ENCODE assay signal across 14 cellular contexts in genomic region chr12:12661086-12661485, GRCh38. TPM values are rescaled to one million over a fixed set of nuclear protein-coding genes. Genes with fewer than 3 reads are reported as not detected.
DNase-seq lines count a peak whose midpoint lies in the region; ATAC-seq and TF ChIP-seq lines count a peak whose summit lies in the region.
"Had no signal": no experiment of that assay in that cellular context is flagged by ENCODE, and none has a peak within 500 bp of the region (broad histone marks: within the 10 kb centered on the region; RNA-seq: fewer than 3 reads in every experiment).

No MANE protein-coding gene starts in this region.

- H3K9ac ChIP-seq in skeletal muscle satellite cell (ENCODE audit: low read depth, low read length) = no peak overlapping the region

- peaks cover 3% of the 10 kb centered on the region; the same call in 1 of the 2 replicates for H3F3A ChIP-seq in GM23338 (replicated peaks; ENCODE audit: low read depth)

- peaks cover 21% of the 10 kb centered on the region for H3K36me3 Mint-ChIP-seq in GM23338 (ENCODE audit: low read depth)

- peak overlapping the region; percentile 11; the same call in 1 of the 3 replicates for H3K4me3 Mint-ChIP-seq in GM23338
- H3K4me3 Mint-ChIP-seq: activated naive CD8-positive, alpha-beta T cell treated with anti-CD3 and anti-CD28 coated beads, Interleukin-2, amount 10 ng/mL, durations not matched to agents 7 days and 5 days had no signal

- no peaks in the 10 kb centered on the region for H3K79me2 ChIP-seq in GM23338 (replicated peaks; ENCODE audit: insufficient read depth)

- DNase-seq in GM23338 (ENCODE audit: low spot score) (no peak), fibroblast of gingiva (ENCODE audit: low read depth) (peak; percentile 89), hypothalamus (lab: John Stamatoyannopoulos, UW) (no peak)
- DNase-seq: activated naive CD8-positive, alpha-beta T cell treated with anti-CD3 and anti-CD28 coated beads, Interleukin-2, amount 10 ng/mL, durations not matched to agents 7 days and 5 days; Calu3; left colon had no signal

- no peaks in the 10 kb centered on the region; the same call in 1 of the 2 replicates for H3K9me2 ChIP-seq in GM23338 (ENCODE audit: insufficient read depth)

- H3K4me1 Mint-ChIP-seq in GM23338 = peaks cover 54% of the 10 kb centered on the region

- H3K36me3 ChIP-seq in GM23338 (ENCODE audit: insufficient read depth) = 0 out of 2 replicates have a peak, but pooled peaks cover 4% of the 10 kb centered on the region
- H3K36me3 ChIP-seq in skeletal muscle satellite cell (ENCODE audit: insufficient read depth, low read length) = no peaks in the 10 kb centered on the region
- H3K36me3 ChIP-seq: neutrophil, suprapubic skin had no signal

- H2AFZ ChIP-seq in GM23338 = no peak overlapping the region

- ATAC-seq in GM23338 (no peak), SK-N-SH treated with all-trans-retinoic acid at 6 μM for 48 hours (peak; percentile 72), GM19452 (IDR thresholded peaks at IDR 0.05; ENCODE audit: unreplicated experiment) (no peak), HG03439 (IDR thresholded peaks at IDR 0.05; ENCODE audit: unreplicated experiment) (no peak), HG03457 (IDR thresholded peaks at IDR 0.05; ENCODE audit: unreplicated experiment) (no peak)
- ATAC-seq: left colon had no signal

- H3K27me3 Mint-ChIP-seq in GM23338 (ENCODE audit: insufficient read depth, low read depth, poor library complexity) = peaks cover 6% of the 10 kb centered on the region
- H3K27me3 Mint-ChIP-seq: activated naive CD8-positive, alpha-beta T cell treated with anti-CD3 and anti-CD28 coated beads, Interleukin-2, amount 10 ng/mL, durations not matched to agents 7 days and 5 days had no signal

- H3K4me2 ChIP-seq in GM23338 (peak overlapping the region; percentile 18), skeletal muscle satellite cell (ENCODE audit: low read length) (peak overlapping the region; percentile 60)

- peak overlapping the region; percentile 45 for H3K27ac ChIP-seq in GM23338 (ENCODE audit: low read depth)
- H3K27ac ChIP-seq: epithelial cell of prostate, neutrophil, suprapubic skin had no signal

- peaks cover 41% of the 10 kb centered on the region for H3K4me1 ChIP-seq in GM23338 (ENCODE audit: insufficient read depth)
- peaks cover 26% of the 10 kb centered on the region for H3K4me1 ChIP-seq in skeletal muscle satellite cell (ENCODE audit: control insufficient read depth, insufficient read depth, low read length)

- H3K4me3 ChIP-seq in GM23338 (no peak overlapping the region), skeletal muscle satellite cell (ENCODE audit: low read length) (no peak overlapping the region)
- H3K4me3 ChIP-seq: suprapubic skin had no signal

- H3K9me3 ChIP-seq in skeletal muscle satellite cell (replicated peaks; ENCODE audit: low read length) = no peaks in the 10 kb centered on the region
- H3K9me3 ChIP-seq: neutrophil, suprapubic skin had no signal

- H3K27me3 ChIP-seq in GM23338 (ENCODE audit: insufficient read depth) (no peaks in the 10 kb centered on the region), skeletal muscle satellite cell (ENCODE audit: control insufficient read depth, insufficient read depth, low read length) (no peaks in the 10 kb centered on the region)
- H3K27me3 ChIP-seq: neutrophil, suprapubic skin had no signal

- TF ChIP-seq CTCF in GM23338 (conservative IDR thresholded peaks at IDR 0.05; ENCODE audit: low read depth in 2 of 2) = no peak

- H3K9me3 Mint-ChIP-seq in GM23338 = no peaks in the 10 kb centered on the region
- H3K9me3 Mint-ChIP-seq: activated naive CD8-positive, alpha-beta T cell treated with anti-CD3 and anti-CD28 coated beads, Interleukin-2, amount 10 ng/mL, durations not matched to agents 7 days and 5 days had no signal

- H4K20me1 ChIP-seq in GM23338 (replicated peaks; ENCODE audit: insufficient read depth) = no peaks in the 10 kb centered on the region

- peak overlapping the region; percentile 69 for H3K27ac Mint-ChIP-seq in GM23338
- H3K27ac Mint-ChIP-seq: activated naive CD8-positive, alpha-beta T cell treated with anti-CD3 and anti-CD28 coated beads, Interleukin-2, amount 10 ng/mL, durations not matched to agents 7 days and 5 days had no signal

TF ChIP-seq in SK-N-SH treated with all-trans-retinoic acid at 6 μM for 48 hours, 23 proteins besides CTCF, POLR2A, EP300 and RAD21:
- TF ChIP-seq POU6F1 (CRISPR knock-in tag; IDR thresholded peaks at IDR 0.05; ENCODE audit: borderline replicate concordance, low read depth) (no peak), ISL1 (CRISPR knock-in tag; IDR thresholded peaks at IDR 0.05) (peak; percentile 40; the same call in 1 of the 2 replicates), TSHZ2 (CRISPR knock-in tag; IDR thresholded peaks at IDR 0.05) (no peak), BACH2 (CRISPR knock-in tag; IDR thresholded peaks at IDR 0.05; ENCODE audit: borderline replicate concordance) (no peak), CSDC2 (CRISPR knock-in tag; IDR thresholded peaks at IDR 0.05) (no peak)
TF ChIP-seq in SK-N-SH treated with all-trans-retinoic acid at 6 μM for 48 hours: peak in this region for 1.

RNA-seq across cellular contexts. Expression of gene GPR19, which starts 34.9 kb away (rescaled TPM):
- 15.3 and 18.7 TPM in 2 replicates for total RNA-seq in GM23338 (2014; rRNA removed; shearing (Covaris generic))
- polyA plus RNA-seq in GM23338 (2016; fragmentation: Nextera tagmentation; extraction: Ambion mirVana) = 12.1 and 14.3 TPM in 2 replicates
- total RNA-seq in skeletal muscle satellite cell (2012; rRNA removed) = 0.22 and 0.25 TPM in 2 replicates

RNA-seq across cellular contexts. Expression of gene CREBL2, which starts 49.4 kb away (rescaled TPM):
- total RNA-seq in GM23338 (2014; rRNA removed; shearing (Covaris generic)) = 20.5 and 21.6 TPM in 2 replicates
- 9.0 and 9.3 TPM in 2 replicates for polyA plus RNA-seq in GM23338 (2016; fragmentation: Nextera tagmentation; extraction: Ambion mirVana)
- 18.8 and 24.8 TPM in 2 replicates for total RNA-seq in skeletal muscle satellite cell (2012; rRNA removed)

RNA-seq across cellular contexts. Expression of gene CDKN1B, which starts 56.1 kb away (rescaled TPM):
- total RNA-seq in GM23338 (2014; rRNA removed; shearing (Covaris generic)) = 27.9 and 30.6 TPM in 2 replicates
- 9.3 and 9.5 TPM in 2 replicates for polyA plus RNA-seq in GM23338 (2016; fragmentation: Nextera tagmentation; extraction: Ambion mirVana)
- total RNA-seq in skeletal muscle satellite cell (2012; rRNA removed) = 13.9 and 17.5 TPM in 2 replicates
